24 cellular contexts compared by ENCODE assay signal in genomic region chr6:115159733-115160132, GRCh38.
DNase-seq lines count a peak whose midpoint lies in the region; ATAC-seq, FAIRE-seq and TF ChIP-seq lines count a peak whose summit lies in the region.
"Had no signal": no experiment of that assay in that cellular context is flagged by ENCODE, and none has a peak within 500 bp of the region (broad histone marks: within the 10 kb centered on the region; RNA-seq: fewer than 3 reads in every experiment).

No MANE protein-coding gene starts in this region.

- H3K9ac ChIP-seq in HepG2 (ENCODE audit: insufficient read depth, low read depth, low read length) (no peak overlapping the region), K562 (ENCODE audit: insufficient read depth in 1 of 2, low read depth in 2 of 2, low read length in 2 of 2) (no peak overlapping the region)
- H3K9ac ChIP-seq: BLaER1 had no signal

- TF ChIP-seq CTCF in HepG2 (CRISPR knock-in tag; IDR thresholded peaks at IDR 0.05) (no peak), right lobe of liver (IDR thresholded peaks at IDR 0.05) (no peak), K562 (IDR thresholded peaks at IDR 0.05 in 2 of 3, conservative IDR thresholded peaks at IDR 0.05 in 1 of 3; ENCODE audit: insufficient read depth in 2 of 3, low read depth in 1 of 3, low read length in 3 of 3) (no peak)

- H3K9me3 ChIP-seq in HepG2 (ENCODE audit: low read length) (no peaks in the 10 kb centered on the region; the same call in 1 of the 2 replicates), right lobe of liver (no peaks in the 10 kb centered on the region), K562 (replicated peaks; ENCODE audit: control insufficient read depth, insufficient read depth, low read depth, low read length) (no peaks in the 10 kb centered on the region)
- H3K9me3 ChIP-seq: BE2C, BLaER1 had no signal

- H4K20me1 ChIP-seq in HepG2 (ENCODE audit: insufficient read depth, low read length), result no peaks in the 10 kb centered on the region
- no peaks in the 10 kb centered on the region for H4K20me1 ChIP-seq in K562 (replicated peaks; ENCODE audit: control insufficient read depth, insufficient read depth, low read length)
- H4K20me1 ChIP-seq: BLaER1 had no signal

- H3K27ac ChIP-seq in HepG2 (ENCODE audit: extremely low read length, insufficient read depth, low read length), result no peak overlapping the region
- H3K27ac ChIP-seq in right lobe of liver, result no peak overlapping the region
- no peak overlapping the region for H3K27ac ChIP-seq in K562 (ENCODE audit: extremely low read depth, low read depth, low read length)
- H3K27ac ChIP-seq: 22Rv1, BLaER1 had no signal

- CTCF ChIA-PET in HepG2 (lab: Yijun Ruan, JAX; ENCODE audit: low intra/inter-chr PET ratio, low total read pairs), result no interaction called here
- CTCF ChIA-PET in K562 (lab: Yijun Ruan, JAX; ENCODE audit: low intra/inter-chr PET ratio), result no interaction called here

- no peaks in the 10 kb centered on the region for H3K4me1 ChIP-seq in HepG2 (ENCODE audit: insufficient read depth, low read length)
- H3K4me1 ChIP-seq in right lobe of liver, result no peaks in the 10 kb centered on the region
- no peaks in the 10 kb centered on the region for H3K4me1 ChIP-seq in K562 (replicated peaks in 1 of 2; ENCODE audit: control insufficient read depth in 2 of 2, insufficient read depth in 2 of 2, low read length in 2 of 2)
- H3K4me1 ChIP-seq: BE2C, BLaER1 had no signal

- DNase-seq in HepG2 (ENCODE audit: low spot score), result no peak
- no peak for DNase-seq in right lobe of liver
- no peak for DNase-seq in K562 (ENCODE audit: extremely low read depth in 1 of 4, low spot score in 3 of 4)
- no peak for DNase-seq in NAMALWA (ENCODE audit: low spot score)
- DNase-seq: ACHN; BE2C; C1 segment of cervical spinal cord; CD4-positive, alpha-beta memory T cell; CD4-positive, CD25-positive, alpha-beta regulatory T cell; CD8-positive, alpha-beta memory T cell; COR-L47; DMS 273 treated with DMSO at 0.1 percent for 48 hours; DMS153; DMS53; DMS79; DND-41; EL; GDM1 had no signal

- in situ Hi-C loops in HepG2 (cut with HindIII; ENCODE audit: extremely low pct_ligation_motif_present, low pct_unique_long_range_greater_than_20kb), result no loop called here
- in situ Hi-C loops in K562 (cut with MboI), result no loop called here

- no peak overlapping the region for H2AFZ ChIP-seq in HepG2 (ENCODE audit: low read length)
- H2AFZ ChIP-seq in K562 (ENCODE audit: low read depth, low read length), result no peak overlapping the region

- no TSS peak for BruUV-seq in HepG2 (replicated peaks; lab: Mats Ljungman, UMichigan)
- BruUV-seq in K562 (replicated peaks; lab: Mats Ljungman, UMichigan), result no TSS peak

- FAIRE-seq in HepG2 (lab: Jason Lieb, UNC), result no peak
- no peak for FAIRE-seq in K562 (lab: Jason Lieb, UNC)
- FAIRE-seq: GM12878, GM12892, GM18507 had no signal

- no peak for TF ChIP-seq POLR2A in HepG2 (IDR thresholded peaks at IDR 0.05; ENCODE audit: insufficient read depth in 1 of 2, low read depth in 2 of 2, low read length in 2 of 2)
- no peak for TF ChIP-seq POLR2A in right lobe of liver (IDR thresholded peaks at IDR 0.05)
- TF ChIP-seq POLR2A in K562 (conservative IDR thresholded peaks at IDR 0.05), result no peak

- H3K27me3 ChIP-seq in HepG2 (ENCODE audit: control insufficient read depth in 1 of 2, insufficient read depth in 2 of 2, low read length in 2 of 2), result no peaks in the 10 kb centered on the region; a peak in 1 of 5 replicates
- no peaks in the 10 kb centered on the region for H3K27me3 ChIP-seq in right lobe of liver
- no peaks in the 10 kb centered on the region for H3K27me3 ChIP-seq in K562 (ENCODE audit: control insufficient read depth in 2 of 2, insufficient read depth in 2 of 2, low read length in 2 of 2)
- H3K27me3 ChIP-seq: BE2C, BLaER1 had no signal

- ATAC-seq in HepG2, result no peak
- ATAC-seq in right lobe of liver, result no peak
- no peak for ATAC-seq in K562
- no peak for ATAC-seq in HG03432 (IDR thresholded peaks at IDR 0.05; ENCODE audit: unreplicated experiment)
- ATAC-seq: GM12878 had no signal

- intact Hi-C loops in HepG2 (cut with micrococcal nuclease; ENCODE audit: unreplicated experiment) (no loop called here), right lobe of liver (cut with DNase I) (no loop called here), K562 (cut with micrococcal nuclease) (no loop called here)

- TF ChIP-seq EP300 in HepG2 (IDR thresholded peaks at IDR 0.05; ENCODE audit: low read depth in 2 of 2, low read length in 2 of 2) (no peak), HepG2 (CRISPR knock-in tag; IDR thresholded peaks at IDR 0.05; ENCODE audit: borderline replicate concordance) (no peak), K562 (IDR thresholded peaks at IDR 0.05; ENCODE audit: low read length) (no peak)

- no peak overlapping the region for H3K4me2 ChIP-seq in HepG2 (ENCODE audit: low read depth, low read length)
- no peak overlapping the region for H3K4me2 ChIP-seq in K562 (ENCODE audit: insufficient read depth, low read length)
- H3K4me2 ChIP-seq: BLaER1 had no signal

- H3K9me1 ChIP-seq in K562 (ENCODE audit: control insufficient read depth, insufficient read depth, low read length), result no peaks in the 10 kb centered on the region

- H3K4me3 ChIP-seq in HepG2 (replicated peaks in 1 of 3; ENCODE audit: insufficient read depth in 1 of 3, low read depth in 2 of 3, low read length in 3 of 3), result no peak overlapping the region
- no peak overlapping the region for H3K4me3 ChIP-seq in right lobe of liver
- H3K4me3 ChIP-seq in K562, result no peak overlapping the region
- H3K4me3 ChIP-seq: BLaER1, GM12878 had no signal

- no peaks in the 10 kb centered on the region for H3K79me2 ChIP-seq in HepG2 (ENCODE audit: insufficient read depth, low read length)
- H3K79me2 ChIP-seq in K562 (ENCODE audit: control insufficient read depth, insufficient read depth, low read length), result no peaks in the 10 kb centered on the region

- POLR2A ChIA-PET in HepG2 (lab: Yijun Ruan, JAX), result no interaction called here
- POLR2A ChIA-PET in K562 (lab: Yijun Ruan, JAX), result no interaction called here

- H3K36me3 ChIP-seq in HepG2 (replicated peaks in 1 of 2; ENCODE audit: control insufficient read depth in 1 of 2, insufficient read depth in 2 of 2, low read length in 2 of 2) (no peaks in the 10 kb centered on the region), right lobe of liver (no peaks in the 10 kb centered on the region), K562 (ENCODE audit: control insufficient read depth, insufficient read depth, low read length) (no peaks in the 10 kb centered on the region)
- H3K36me3 ChIP-seq: BE2C, BLaER1 had no signal

- no peak for TF ChIP-seq RAD21 in HepG2 (CRISPR knock-in tag; IDR thresholded peaks at IDR 0.05)
- no peak for TF ChIP-seq RAD21 in K562 (CRISPR knock-in tag; conservative IDR thresholded peaks at IDR 0.05 in 1 of 2, IDR thresholded peaks at IDR 0.05 in 1 of 2)

TF ChIP-seq in HepG2, 621 proteins besides CTCF, POLR2A, EP300 and RAD21:
- TF ChIP-seq MAFK (conservative IDR thresholded peaks at IDR 0.05 in 1 of 2, IDR thresholded peaks at IDR 0.05 in 1 of 2; ENCODE audit: low read length in 2 of 2), result peak; percentile 93 to 96
- no peak for TF ChIP-seq SNAI1 (CRISPR knock-in tag; IDR thresholded peaks at IDR 0.05; ENCODE audit: borderline replicate concordance)
- peak; percentile 95 for TF ChIP-seq MAFF (IDR thresholded peaks at IDR 0.05; ENCODE audit: low read depth, low read length)

TF ChIP-seq in K562, 482 proteins besides CTCF, POLR2A, EP300 and RAD21 (continues in another document):
- TF ChIP-seq GTF2B (IDR thresholded peaks at IDR 0.05; ENCODE audit: extremely low read depth, insufficient read length) (no peak), CC2D1A (IDR thresholded peaks at IDR 0.05) (no peak), HDAC8 (tag; IDR thresholded peaks at IDR 0.05) (no peak), ILK (tag; IDR thresholded peaks at IDR 0.05; ENCODE audit: borderline replicate concordance, low read depth) (no peak), PKNOX1 (IDR thresholded peaks at IDR 0.05) (no peak), MCM2 (IDR thresholded peaks at IDR 0.05; ENCODE audit: low read depth) (no peak), KAT8 (IDR thresholded peaks at IDR 0.05; ENCODE audit: low read depth) (no peak), MAFK (IDR thresholded peaks at IDR 0.05; ENCODE audit: low read length) (peak; percentile 77), C11orf30 (IDR thresholded peaks at IDR 0.05; ENCODE audit: low read depth) (peak; percentile 50), MAFG (tag; conservative IDR thresholded peaks at IDR 0.05) (peak; percentile 49; the same call in 1 of the 2 replicates), ZNF239 (CRISPR knock-in tag; IDR thresholded peaks at IDR 0.05) (no peak), MAFF (IDR thresholded peaks at IDR 0.05; ENCODE audit: low read length) (peak; percentile 79), TSC22D4 (tag; IDR thresholded peaks at IDR 0.05) (no peak), CREB5 (CRISPR knock-in tag; IDR thresholded peaks at IDR 0.05) (no peak), MED1 (CRISPR knock-in tag; IDR thresholded peaks at IDR 0.05; ENCODE audit: borderline replicate concordance) (no peak), KDM2B (CRISPR knock-in tag; IDR thresholded peaks at IDR 0.05) (no peak)

Comparison
In these comparisons a context has a peak if more than half of its experiments do, and no peak if none do; other contexts are left out.
1. Of the 241 proteins assayed by ChIP-seq in both HepG2 and K562: peak only in HepG2: none; only in K562: MAFG; in both: MAFF and MAFK; in neither: 238.